In the genomic region with DNA sequence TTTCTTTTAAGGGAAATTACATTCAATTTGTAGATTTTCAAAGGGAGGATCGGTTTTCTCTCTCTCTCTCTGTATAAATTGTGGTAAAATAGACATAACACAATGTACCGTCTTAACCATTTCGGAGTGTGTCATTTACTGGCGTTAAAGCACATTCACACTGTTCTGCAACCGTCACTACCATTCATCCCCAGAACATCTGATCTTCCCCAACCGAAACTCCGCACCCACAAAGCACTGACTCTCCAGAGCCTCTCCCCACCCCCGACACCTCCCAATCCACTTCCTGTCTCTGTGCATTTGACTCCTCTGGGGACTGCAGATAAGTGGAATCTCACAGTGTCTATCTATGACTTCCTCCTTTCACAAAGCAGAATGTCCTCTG, we compare ENCODE assay signal across 8 cellular contexts. TPM values are rescaled to one million over a fixed set of nuclear protein-coding genes. Genes with fewer than 3 reads are reported as not detected.
DNase-seq lines count a peak whose midpoint lies in the region; ATAC-seq, FAIRE-seq and TF ChIP-seq lines count a peak whose summit lies in the region.

No MANE protein-coding gene starts in this region.

- H4K20me1 ChIP-seq in GM12878 (ENCODE audit: control insufficient read depth, insufficient read depth) (no peaks in the 10 kb centered on the region), osteoblast (ENCODE audit: insufficient read depth, low read length) (peaks cover 34% of the 10 kb centered on the region)

- TF ChIP-seq RAD21 in GM12878 (IDR thresholded peaks at IDR 0.05; ENCODE audit: insufficient read depth, low read depth, low read length), result no peak

- peak; percentile 86 for FAIRE-seq in GM12878 (lab: Jason Lieb, UNC)

- no TSS peak for BruUV-seq in GM12878 (replicated peaks; lab: Mats Ljungman, UMichigan)

- H3K4me2 ChIP-seq in GM12878 (ENCODE audit: control insufficient read depth, insufficient read depth), result peak overlapping the region; percentile 6
- peak overlapping the region; percentile 63 for H3K4me2 ChIP-seq in osteoblast (ENCODE audit: insufficient read depth, low read length)

- POLR2A ChIA-PET in GM12878 (lab: Charles Lee), result no interaction called here

- H3K9ac ChIP-seq in GM12878 (ENCODE audit: control insufficient read depth, insufficient read depth, low read length), result no peak overlapping the region; the same call in 1 of the 2 replicates

- SMC1A ChIA-PET in GM12878 (lab: Charles Lee; ENCODE audit: uncharacterized antibody, unreplicated experiment), result interaction anchor here (1.0 kb wide), 1 partner anchor 12 kb away, joined by 4 read pairs; no protein-coding TSS in a partner anchor

- DNase-seq in COLO668 (lab: John Stamatoyannopoulos, UW; ENCODE audit: unreplicated experiment) (peak; percentile 15), NOMO-1 treated with dmso at 0.1 percent for 144 hours (lab: John Stamatoyannopoulos, UW; ENCODE audit: unreplicated experiment) (peak; percentile 82), GM12878 (ENCODE audit: low read depth, low spot score) (peak; percentile 59), osteoblast (ENCODE audit: insufficient read length, low spot score, missing footprints) (peak; percentile 94), DMS114 treated with DMSO at 0.1 percent for 48 hours (lab: John Stamatoyannopoulos, UW; ENCODE audit: unreplicated experiment) (no peak), foreskin keratinocyte (no peak), iPS-NIHi11 (ENCODE audit: low spot score) (no peak)

- H3K9me3 ChIP-seq in GM12878 (replicated peaks; ENCODE audit: control insufficient read depth, insufficient read depth, low read length), result no peaks in the 10 kb centered on the region
- H3K9me3 ChIP-seq in osteoblast (ENCODE audit: low read depth, low read length), result no peaks in the 10 kb centered on the region

- RAD21 ChIA-PET in GM12878 (lab: Charles Lee; ENCODE audit: unreplicated experiment), result no interaction called here

- WGBS in GM12878 (ENCODE audit: insufficient coverage, insufficient replicate concordance, low lambda C conversion rate, missing lambda C conversion rate), result 23% methylated on average over 8 of the region's 8 CpGs

- no peak for TF ChIP-seq POLR2A in GM12878 (IDR thresholded peaks at IDR 0.05; ENCODE audit: low read depth, low read length)

- intact Hi-C loops in GM12878 (cut with micrococcal nuclease; ENCODE audit: unreplicated experiment), result loop anchor here (2.0 kb wide), 1 partner anchor 17 kb away; no protein-coding TSS in a partner anchor

- H3K27ac ChIP-seq in GM12878 (ENCODE audit: control insufficient read depth, insufficient read depth), result no peak overlapping the region
- no peak overlapping the region for H3K27ac ChIP-seq in osteoblast (ENCODE audit: low read depth, low read length)
- H3K27ac ChIP-seq in foreskin keratinocyte, result no peak overlapping the region

- ATAC-seq in GM12878 (peak; percentile 97), HG03135 (IDR thresholded peaks at IDR 0.05; ENCODE audit: unreplicated experiment) (no peak), foreskin keratinocyte (no peak)

- H2AFZ ChIP-seq in GM12878 (ENCODE audit: control insufficient read depth, low read depth, low read length) (no peak overlapping the region; the same call in 1 of the 2 replicates), osteoblast (ENCODE audit: low read length) (no peak overlapping the region)

- TF ChIP-seq CTCF in GM12878 (IDR thresholded peaks at IDR 0.05 in 2 of 3, conservative IDR thresholded peaks at IDR 0.05 in 1 of 3; ENCODE audit: control insufficient read depth in 2 of 3, extremely low read depth in 1 of 3, insufficient read depth in 1 of 3, low read depth in 3 of 3, low read length in 3 of 3), result no peak
- TF ChIP-seq CTCF in osteoblast (IDR thresholded peaks at IDR 0.05; ENCODE audit: extremely low read depth, low read depth, low read length), result no peak
- TF ChIP-seq CTCF in foreskin keratinocyte (conservative IDR thresholded peaks at IDR 0.05), result no peak

- in situ Hi-C loops in GM12878 (cut with MboI), result no loop called here

- H3K27me3 ChIP-seq in GM12878 (replicated peaks in 1 of 2; ENCODE audit: control insufficient read depth in 2 of 2, insufficient read depth in 2 of 2, low read length in 1 of 2), result no peaks in the 10 kb centered on the region
- H3K27me3 ChIP-seq in osteoblast (ENCODE audit: insufficient read depth, low read length), result no peaks in the 10 kb centered on the region
- peaks cover 4% of the 10 kb centered on the region for H3K27me3 ChIP-seq in foreskin keratinocyte

- H3K79me2 ChIP-seq in GM12878 (ENCODE audit: control insufficient read depth, insufficient read depth, low read length) (no peaks in the 10 kb centered on the region; the same call in 1 of the 2 replicates), osteoblast (ENCODE audit: insufficient read depth, low read length) (peaks cover 2% of the 10 kb centered on the region)

- TF ChIP-seq EP300 in GM12878 (IDR thresholded peaks at IDR 0.05; ENCODE audit: borderline replicate concordance in 1 of 2, control insufficient read depth in 1 of 2, low read depth in 2 of 2, low read length in 2 of 2), result peak; percentile 80 to 82; a peak in 3 of 4 replicates

- H3K4me1 ChIP-seq in GM12878 (ENCODE audit: control insufficient read depth, insufficient read depth, low read length) (peaks cover 8% of the 10 kb centered on the region), osteoblast (ENCODE audit: insufficient read depth, low read length) (no peaks in the 10 kb centered on the region), foreskin keratinocyte (no peaks in the 10 kb centered on the region)

- CTCF ChIA-PET in GM12878 (lab: Yijun Ruan, JAX), result no interaction called here

- H3K4me3 ChIP-seq in GM12878 (peak overlapping the region; percentile 15; the same call in 1 of the 2 replicates), osteoblast (ENCODE audit: insufficient read depth, low read length) (peak overlapping the region; percentile 42)

- H3K36me3 ChIP-seq in GM12878 (ENCODE audit: control insufficient read depth in 2 of 2, insufficient read depth in 2 of 2, low read length in 1 of 2), result no peaks in the 10 kb centered on the region; a peak in 1 of 4 replicates
- no peaks in the 10 kb centered on the region for H3K36me3 ChIP-seq in osteoblast (ENCODE audit: insufficient read depth, low read length)

TF ChIP-seq in GM12878, 131 proteins besides CTCF, POLR2A, EP300 and RAD21 (continues in another document):
- 0 out of 2 replicates have a peak, but pooled peaks have one; percentile 56 for TF ChIP-seq TCF12 (IDR thresholded peaks at IDR 0.05; ENCODE audit: low read depth, low read length)
- peak; percentile 21; the same call in 1 of the 3 replicates for TF ChIP-seq POU2F2 (IDR thresholded peaks at IDR 0.05; ENCODE audit: borderline replicate concordance, low read depth, low read length)
- no peak for TF ChIP-seq SMC3 (IDR thresholded peaks at IDR 0.05; ENCODE audit: borderline replicate concordance, low read length)
- TF ChIP-seq RUNX3 (IDR thresholded peaks at IDR 0.05; ENCODE audit: low read length), result peak; percentile 81
- peak; percentile 78 for TF ChIP-seq CHD2 (IDR thresholded peaks at IDR 0.05; ENCODE audit: borderline replicate concordance, low read depth, low read length)
- no peak; a peak in 1 of 4 replicates for TF ChIP-seq ETV6 (conservative IDR thresholded peaks at IDR 0.05 in 1 of 2, IDR thresholded peaks at IDR 0.05 in 1 of 2; ENCODE audit: borderline replicate concordance in 1 of 2, low read depth in 1 of 2)
- TF ChIP-seq, protein P1, sequence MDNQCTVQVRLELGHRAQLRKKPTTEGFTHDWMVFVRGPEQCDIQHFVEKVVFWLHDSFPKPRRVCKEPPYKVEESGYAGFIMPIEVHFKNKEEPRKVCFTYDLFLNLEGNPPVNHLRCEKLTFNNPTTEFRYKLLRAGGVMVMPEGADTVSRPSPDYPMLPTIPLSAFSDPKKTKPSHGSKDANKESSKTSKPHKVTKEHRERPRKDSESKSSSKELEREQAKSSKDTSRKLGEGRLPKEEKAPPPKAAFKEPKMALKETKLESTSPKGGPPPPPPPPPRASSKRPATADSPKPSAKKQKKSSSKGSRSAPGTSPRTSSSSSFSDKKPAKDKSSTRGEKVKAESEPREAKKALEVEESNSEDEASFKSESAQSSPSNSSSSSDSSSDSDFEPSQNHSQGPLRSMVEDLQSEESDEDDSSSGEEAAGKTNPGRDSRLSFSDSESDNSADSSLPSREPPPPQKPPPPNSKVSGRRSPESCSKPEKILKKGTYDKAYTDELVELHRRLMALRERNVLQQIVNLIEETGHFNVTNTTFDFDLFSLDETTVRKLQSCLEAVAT (IDR thresholded peaks at IDR 0.05), result peak; percentile 50; the same call in 1 of the 2 replicates
- TF ChIP-seq BHLHE40 (IDR thresholded peaks at IDR 0.05; ENCODE audit: borderline replicate concordance in 1 of 2, low read depth in 2 of 2, low read length in 1 of 2), result peak in 1 of 2 experiments; percentile 52; a peak in 1 of 4 replicates
- TF ChIP-seq IRF4 (IDR thresholded peaks at IDR 0.05; ENCODE audit: low read depth, low read length), result 0 out of 2 replicates have a peak, but pooled peaks have one; percentile 61
- peak; percentile 64; the same call in 1 of the 2 replicates for TF ChIP-seq MYB (IDR thresholded peaks at IDR 0.05; ENCODE audit: borderline replicate concordance, low read depth, low read length)
- peak; percentile 96 to 97 for TF ChIP-seq IKZF2 (IDR thresholded peaks at IDR 0.05)
- no peak for TF ChIP-seq EGR1 (IDR thresholded peaks at IDR 0.05; ENCODE audit: borderline replicate concordance in 1 of 2, low read depth in 2 of 2, low read length in 2 of 2)
- TF ChIP-seq NBN (IDR thresholded peaks at IDR 0.05), result peak; percentile 77; the same call in 1 of the 2 replicates
- TF ChIP-seq SIN3A (IDR thresholded peaks at IDR 0.05; ENCODE audit: low read depth, low read length), result no peak

RNA-seq across cellular contexts. Expression of a gene that starts 15.9 kb away (rescaled TPM):
- total RNA-seq in GM12878 (2013; cell fraction: nucleolus; rRNA removed), result 20.3 and 24.6 TPM in 2 replicates
- 27.4 and 28.7 TPM in 2 replicates for total RNA-seq in GM12878 (2014; rRNA removed)
- 8.9 and 11.7 TPM in 2 replicates for total RNA-seq in GM12878 (2014; rRNA removed; fragmentation: Illumina TruSeq; extraction: Trizol)
- total RNA-seq in GM12878 (2021), result 45.5 and 49.1 TPM in 2 replicates
- 2.6 TPM for polyA plus RNA-seq in GM12878 (2011; ENCODE audit: low read depth)
- 22.1 and 24.3 TPM in 2 replicates for polyA plus RNA-seq in GM12878 (2011; rRNA removed)
- 11.8 and 18.5 TPM in 2 replicates for polyA plus RNA-seq in GM12878 (2011; cell fraction: cytosol; rRNA removed)
- polyA plus RNA-seq in GM12878 (2011; cell fraction: nucleus; rRNA removed), result 69.1 and 78.8 TPM in 2 replicates
- 6.2 and 8.4 TPM in 2 replicates for polyA plus RNA-seq in GM12878 (2012)
- 7.2 and 9.5 TPM in 2 replicates for polyA plus RNA-seq in GM12878 (2014; fragmentation: Illumina TruSeq; extraction: Trizol)
- polyA plus RNA-seq in GM12878 (2014; fragmentation: Nextera tagmentation; extraction: Ambion mirVana), result under 1 TPM; 0.21 to 0.73 TPM
- 32.3 and 38.6 TPM in 2 replicates for polyA plus RNA-seq in GM12878 (2014; rRNA removed)
- polyA plus RNA-seq in GM12878 (2016; fragmentation: Nextera tagmentation; extraction: Ambion mirVana), result 1 to 10 TPM; 4.2 to 5.3 TPM
- 34.2 and 34.7 TPM in 2 replicates for polyA minus RNA-seq in GM12878 (2011; rRNA and poly(A)+ RNA removed)
- polyA minus RNA-seq in GM12878 (2011; cell fraction: cytosol; rRNA and poly(A)+ RNA removed), result 13.9 and 15.8 TPM in 2 replicates
- 26.5 and 39.9 TPM in 2 replicates for polyA minus RNA-seq in GM12878 (2011; cell fraction: nucleus; rRNA and poly(A)+ RNA removed)
- 16.8 and 17.0 TPM in 2 replicates for total RNA-seq in osteoblast
- total RNA-seq in foreskin keratinocyte, result 10.5 and 15.1 TPM in 2 replicates
- 5.5 and 5.9 TPM in 2 replicates for polyA plus RNA-seq in foreskin keratinocyte

Comparison
In these comparisons a context has a peak if more than half of its experiments do, and no peak if none do; other contexts are left out.
1. DNase-seq: peak in COLO668 (single experiment), NOMO-1 treated with dmso at 0.1 percent for 144 hours (single experiment), GM12878 (single experiment) and osteoblast (single experiment); none in DMS114 treated with DMSO at 0.1 percent for 48 hours (single experiment), foreskin keratinocyte (0 of 2) and iPS-NIHi11 (single experiment).